Comparison of ENCODE assay signal across 18 cellular contexts in the genomic region with DNA sequence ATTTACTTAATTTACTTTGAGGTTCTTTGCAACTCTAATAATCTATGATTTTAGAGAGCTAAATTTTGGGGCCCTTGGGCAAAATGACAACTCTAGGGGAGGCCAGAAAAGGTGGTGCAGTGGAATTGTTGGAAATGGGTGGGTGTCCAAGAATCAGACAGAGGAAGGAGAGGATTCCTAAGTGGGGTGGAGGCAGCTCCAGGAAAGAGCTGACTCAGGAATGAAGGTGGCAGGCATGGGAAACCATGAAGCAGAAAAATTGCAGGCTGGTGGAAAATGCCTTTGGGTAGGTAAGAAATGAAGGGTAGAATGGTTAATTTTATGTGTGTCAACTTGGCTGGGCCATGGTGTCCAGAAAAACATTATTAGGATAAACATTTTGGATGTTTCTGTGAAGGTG.
DNase-seq lines count a peak whose midpoint lies in the region; TF ChIP-seq lines count a peak whose summit lies in the region.
"Had no signal": no experiment of that assay in that cellular context is flagged by ENCODE, and none has a peak within 500 bp of the region (broad histone marks: within the 10 kb centered on the region; RNA-seq: fewer than 3 reads in every experiment).

No MANE protein-coding gene starts in this region.

- in situ Hi-C loops in mammary epithelial cell (cut with MboI; ENCODE audit: low sequenced_read_pairs in 2 of 2), result no loop called here

- CTCF ChIA-PET in mammary epithelial cell (lab: Charles Lee; ENCODE audit: low non-redundant PET), result no interaction called here

- no peaks in the 10 kb centered on the region for H3K27me3 ChIP-seq in mammary epithelial cell (ENCODE audit: insufficient read depth, low read length)

- H3K4me1 ChIP-seq in mammary epithelial cell (ENCODE audit: insufficient read depth, low read length), result peaks cover 12% of the 10 kb centered on the region

- no peaks in the 10 kb centered on the region for H3K36me3 ChIP-seq in mammary epithelial cell (ENCODE audit: insufficient read depth, low read length)

- intact Hi-C loops in mammary epithelial cell (cut with micrococcal nuclease), result no loop called here

- H2AFZ ChIP-seq in mammary epithelial cell (ENCODE audit: low read depth, low read length), result no peak overlapping the region

- no peak overlapping the region for H3K4me2 ChIP-seq in mammary epithelial cell (ENCODE audit: insufficient read depth, low read depth, low read length)

- H3K27ac ChIP-seq in mammary epithelial cell (ENCODE audit: insufficient read depth, low read depth, low read length), result no peak overlapping the region
- H3K27ac ChIP-seq: RWPE1 had no signal

- H4K20me1 ChIP-seq in mammary epithelial cell (ENCODE audit: insufficient read depth, low read length), result no peaks in the 10 kb centered on the region

- TF ChIP-seq CTCF in AG10803 (conservative IDR thresholded peaks at IDR 0.05; ENCODE audit: low read length) (no peak), mammary epithelial cell (conservative IDR thresholded peaks at IDR 0.05 in 1 of 2, IDR thresholded peaks at IDR 0.05 in 1 of 2; ENCODE audit: extremely low read depth in 1 of 2, insufficient read depth in 1 of 2, low read depth in 1 of 2, low read length in 2 of 2) (no peak)

- H3K4me3 ChIP-seq in AG10803 (ENCODE audit: low read length), result no peak overlapping the region
- no peak overlapping the region for H3K4me3 ChIP-seq in mammary epithelial cell (replicated peaks in 1 of 3; ENCODE audit: insufficient read depth in 1 of 3, low read depth in 2 of 3, low read length in 3 of 3)

- no peaks in the 10 kb centered on the region for H3K79me2 ChIP-seq in mammary epithelial cell (ENCODE audit: insufficient read depth, low read length)

- dilution Hi-C loops in mammary epithelial cell (cut with HindIII; ENCODE audit: low sequenced_read_pairs), result no loop called here

- DNase-seq in AG10803 (ENCODE audit: low read depth), result peak; percentile 32
- peak; percentile 26 for DNase-seq in NCI-H226
- peak; percentile 61 for DNase-seq in islet precursor cell
- DNase-seq in renal cortical epithelial cell (ENCODE audit: low read depth), result peak; percentile 30
- no peak for DNase-seq in mammary epithelial cell
- no peak for DNase-seq in GM19238 (ENCODE audit: insufficient read length, low spot score)
- no peak for DNase-seq in germinal center (ENCODE audit: low spot score)
- DNase-seq in NCI-H2029 (lab: John Stamatoyannopoulos, UW), result no peak
- DNase-seq: AML-193, EL, HCEC 1CT, KBM-7, NCI-H1417 treated with DMSO at 0.1 percent for 48 hours, NCI-H2029 treated with DMSO at 0.1 percent for 48 hours, NCI-H2171 treated with DMSO at 0.1 percent for 48 hours, NCI-H510A, NCI-H774 had no signal

- no peaks in the 10 kb centered on the region for H3K9me3 ChIP-seq in mammary epithelial cell (replicated peaks; ENCODE audit: insufficient read depth, low read length)

- H3K9ac ChIP-seq in mammary epithelial cell (ENCODE audit: insufficient read depth, low read length), result no peak overlapping the region

- BruUV-seq in mammary epithelial cell (replicated peaks; lab: Mats Ljungman, UMichigan), result no TSS peak

Comparison
In these comparisons a context has a peak if more than half of its experiments do, and no peak if none do; other contexts are left out.
1. DNase-seq: peak in AG10803 (single experiment), NCI-H226 (single experiment), islet precursor cell (single experiment) and renal cortical epithelial cell (single experiment); none in mammary epithelial cell (single experiment), GM19238 (single experiment), germinal center (single experiment) and NCI-H2029 (single experiment).